ENCODE assay signal across 9 cellular contexts in genomic region chr11:70271635-70271953, GRCh38. TPM values are rescaled to one million over a fixed set of nuclear protein-coding genes. Genes with fewer than 3 reads are reported as not detected.
DNase-seq lines count a peak whose midpoint lies in the region; ATAC-seq and TF ChIP-seq lines count a peak whose summit lies in the region.
"Had no signal": no experiment of that assay in that cellular context is flagged by ENCODE, and none has a peak within 500 bp of the region (broad histone marks: within the 10 kb centered on the region; RNA-seq: fewer than 3 reads in every experiment).

No MANE protein-coding gene starts in this region.

- H3K4me3 ChIP-seq in breast epithelium (peak overlapping the region; percentile 86 to 98 (median 92)), mesendoderm (ENCODE audit: low read length) (peak overlapping the region; percentile 79), urinary bladder (ENCODE audit: low read depth, low read length) (peak overlapping the region; percentile 92)

- peak; percentile 5 for DNase-seq in cardiac septum (ENCODE audit: low spot score)
- DNase-seq in Right ventricle myocardium inferior (ENCODE audit: missing footprints), result no peak
- no peak for DNase-seq in breast epithelium (ENCODE audit: low spot score in 2 of 2)
- no peak for DNase-seq in mesendoderm
- no peak for DNase-seq in AML-193 (lab: John Stamatoyannopoulos, UW)
- DNase-seq in T1000 (lab: John Stamatoyannopoulos, UW), result no peak
- DNase-seq: GDM1 had no signal

- H3K79me1 ChIP-seq in mesendoderm (ENCODE audit: low read length), result peaks cover 16% of the 10 kb centered on the region

- no peak for TF ChIP-seq POLR2A in breast epithelium (IDR thresholded peaks at IDR 0.05)

- H3K4me2 ChIP-seq in mesendoderm (ENCODE audit: low read length), result peak overlapping the region; percentile 89

- ATAC-seq in Right ventricle myocardium inferior (no peak), HG03175 (IDR thresholded peaks at IDR 0.05; ENCODE audit: unreplicated experiment) (no peak)

- no peak overlapping the region for H2AK5ac ChIP-seq in mesendoderm (ENCODE audit: low read length)

- H3K27me3 ChIP-seq in breast epithelium, result no peaks in the 10 kb centered on the region
- no peaks in the 10 kb centered on the region for H3K27me3 ChIP-seq in mesendoderm (ENCODE audit: insufficient read depth, low read length, poor library complexity)

- TF ChIP-seq CTCF in breast epithelium (IDR thresholded peaks at IDR 0.05), result no peak

- no peak overlapping the region for H4K5ac ChIP-seq in mesendoderm (ENCODE audit: low read length)

- no peaks in the 10 kb centered on the region for H3K36me3 ChIP-seq in breast epithelium
- H3K36me3 ChIP-seq in mesendoderm (ENCODE audit: control insufficient read depth, insufficient read depth, low read length), result peaks cover 12% of the 10 kb centered on the region
- peaks cover 2% of the 10 kb centered on the region for H3K36me3 ChIP-seq in urinary bladder (ENCODE audit: insufficient read depth)

- WGBS in mesendoderm (ENCODE audit: extremely low coverage, insufficient coverage, low lambda C conversion rate), result no CpG with 5 or more reads among the region's 2 CpGs
- 7% methylated on average over 2 of the region's 2 CpGs for WGBS in urinary bladder

- H3K4ac ChIP-seq in mesendoderm (ENCODE audit: low read depth, low read length), result no peak overlapping the region

- no peak overlapping the region for H2BK5ac ChIP-seq in mesendoderm (ENCODE audit: low read length)

- H3K56ac ChIP-seq in mesendoderm (ENCODE audit: low read length), result peak overlapping the region; percentile 97

- no peak overlapping the region for H3K23ac ChIP-seq in mesendoderm (ENCODE audit: low read length)

- no peak overlapping the region for H4K8ac ChIP-seq in mesendoderm (ENCODE audit: low read depth, low read length)

- H3K4me1 ChIP-seq in breast epithelium (peaks cover 0 to 13% of the 10 kb centered on the region in 2 donors), mesendoderm (ENCODE audit: control insufficient read depth, low read depth, low read length) (peaks cover 4% of the 10 kb centered on the region), urinary bladder (ENCODE audit: insufficient read depth) (no peaks in the 10 kb centered on the region)

- H3K27ac ChIP-seq in breast epithelium, result peak overlapping the region; percentile 93 to 95
- H3K27ac ChIP-seq in mesendoderm (ENCODE audit: low read depth, low read length), result no peak overlapping the region
- no peak overlapping the region for H3K27ac ChIP-seq in urinary bladder (ENCODE audit: low read depth)

- H2BK120ac ChIP-seq in mesendoderm (ENCODE audit: low read depth, low read length), result no peak overlapping the region

- H3K9me3 ChIP-seq in breast epithelium, result no peaks in the 10 kb centered on the region

- peaks cover 41% of the 10 kb centered on the region for H3K79me2 ChIP-seq in mesendoderm (ENCODE audit: control insufficient read depth, insufficient read depth, low read length)

- intact Hi-C loops in cardiac septum (cut with DNase I) (loop anchor here (5.0 to 10.0 kb wide), 2 partner anchors 67 to 126 kb away; partner anchors contain the start of genes CTTN and FADD), Right ventricle myocardium inferior (cut with DNase I) (loop anchor here (5.0 kb wide), 2 partner anchors 64 to 131 kb away; no protein-coding TSS in a partner anchor), breast epithelium (cut with DNase I; ENCODE audit: low total_unique reads) (loop anchor here (2.0 kb wide), 1 partner anchor 69 kb away; the partner anchor contains the start of gene FADD)

- peak overlapping the region; percentile 92 for H3K9ac ChIP-seq in mesendoderm (ENCODE audit: low read length)

- H3K18ac ChIP-seq in mesendoderm (ENCODE audit: low read length), result no peak overlapping the region

- H2BK15ac ChIP-seq in mesendoderm (replicated peaks; ENCODE audit: low read depth), result no peak overlapping the region

RNA-seq across cellular contexts. Expression of gene PPFIA1, which starts 1.1 kb away (rescaled TPM):
- total RNA-seq in cardiac septum (42.8 TPM), Right ventricle myocardium inferior (43.8 TPM), breast epithelium (10 to 100 TPM; 52.2 to 80.8 (median 78.0) TPM), urinary bladder (54.0 TPM)
- 43.8 TPM for polyA plus RNA-seq in mesendoderm (2013, experiment 1 of 2)
- 45.8 TPM for polyA plus RNA-seq in mesendoderm (2013, experiment 2 of 2)
- 25.5 TPM for polyA plus RNA-seq in urinary bladder

Comparison
In these comparisons a context has a peak if more than half of its experiments do, and no peak if none do; other contexts are left out.
1. H3K27ac ChIP-seq: peak in breast epithelium (2 of 2); none in mesendoderm (single experiment) and urinary bladder (single experiment).
2. Peak in every context shown above with its lines, with median percentiles within 50 percentile points of each other: H3K4me3 ChIP-seq.